15 cellular contexts compared by ENCODE assay signal in the genomic region with DNA sequence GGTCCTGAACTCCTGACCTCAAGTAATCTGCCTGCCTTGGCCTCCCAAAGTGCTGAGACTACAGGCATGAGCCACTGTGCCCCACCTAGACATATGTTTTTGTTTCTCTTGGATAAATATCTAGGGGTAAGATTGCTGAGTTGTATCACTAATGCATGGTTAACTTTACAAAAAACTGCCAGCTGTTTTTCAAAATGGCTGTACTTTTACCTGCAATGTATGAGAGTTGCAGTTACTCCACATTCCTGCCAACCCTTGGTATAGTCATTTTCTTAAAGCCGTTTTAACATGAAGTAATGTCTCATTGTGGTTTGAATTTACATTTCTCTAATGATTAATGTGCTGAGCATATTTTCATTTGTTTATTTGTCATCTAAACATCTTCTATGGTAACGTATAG.
"Had no signal": no experiment of that assay in that cellular context is flagged by ENCODE, and none has a peak within 500 bp of the region (broad histone marks: within the 10 kb centered on the region; RNA-seq: fewer than 3 reads in every experiment).

No MANE protein-coding gene starts in this region.

- H3K4me1 Mint-ChIP-seq: naive B cell had no signal

- H3K36me3 ChIP-seq: thoracic aorta had no signal

- H3K4me3 ChIP-seq: body of pancreas, pancreas, thoracic aorta had no signal

- ATAC-seq: body of pancreas, left lobe of liver, pancreas, T-helper 17 cell had no signal

- DNase-seq: activated CD4-positive, alpha-beta T cell treated with anti-CD3 and anti-CD28 coated beads, Interleukin-2, amount 50 U/mL, for 1 hour; activated gamma-delta T cell treated with Interleukin-2 at 50 U/mL for 16 hours; activated T-cell treated with anti-CD3 and anti-CD28 coated beads, Interleukin-2, amount 50 U/mL, for 48 hours; amygdala; body of pancreas; erythroblast; naive B cell; pancreas; stimulated activated CD4-positive, alpha-beta T cell treated with anti-CD3 and anti-CD28 coated beads, Interleukin-12 subunit alpha, Interleukin-12 subunit beta, amount 100 ng/mL, for 4 hours; stimulated activated CD4-positive, alpha-beta T cell treated with anti-CD3 and anti-CD28 coated beads, Interleukin-2, amount 100 ng/mL, for 24 hours; T-helper 17 cell had no signal

- H3K27ac Mint-ChIP-seq: activated naive CD8-positive, alpha-beta T cell; dendritic cell treated with granulocyte-macrophage colony-stimulating factor and Interleukin-4, amounts not matched to agents 40 ng/mL and 50 ng/mL, for 4 days; naive B cell; T-helper 17 cell had no signal

- H3K27me3 ChIP-seq: body of pancreas, pancreas had no signal

- H3K4me3 Mint-ChIP-seq: activated naive CD8-positive, alpha-beta T cell; dendritic cell treated with granulocyte-macrophage colony-stimulating factor and Interleukin-4, amounts not matched to agents 40 ng/mL and 50 ng/mL, for 4 days; naive B cell; T-helper 17 cell had no signal

- H3K27ac ChIP-seq: body of pancreas, pancreas, thoracic aorta had no signal

- H3K9me3 ChIP-seq: body of pancreas, pancreas, thoracic aorta had no signal

- H3K9me3 Mint-ChIP-seq: dendritic cell treated with granulocyte-macrophage colony-stimulating factor and Interleukin-4, amounts not matched to agents 40 ng/mL and 50 ng/mL, for 4 days had no signal

- H3K27me3 Mint-ChIP-seq: activated naive CD8-positive, alpha-beta T cell; dendritic cell treated with granulocyte-macrophage colony-stimulating factor and Interleukin-4, amounts not matched to agents 40 ng/mL and 50 ng/mL, for 4 days; naive B cell; T-helper 17 cell had no signal
